ENCODE assay signal across 22 cellular contexts in the genomic region with DNA sequence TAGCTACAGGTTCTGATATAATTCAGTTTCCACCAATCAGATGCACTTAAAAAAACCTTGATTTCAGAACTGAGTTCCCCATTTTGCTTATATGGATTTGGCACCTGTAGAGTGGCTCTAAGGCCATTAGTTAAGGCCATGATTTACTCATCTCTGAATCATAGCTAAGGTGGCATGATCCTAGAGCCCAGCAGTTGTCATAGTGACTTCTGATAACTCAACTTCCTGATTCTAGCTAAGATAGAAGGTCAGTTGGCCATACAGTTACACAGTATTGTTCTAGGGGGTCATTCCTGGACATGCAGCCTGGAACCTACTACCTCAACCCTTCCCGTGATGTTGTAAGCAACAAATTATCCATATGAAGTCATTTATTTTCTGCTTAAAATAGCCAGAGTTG. TPM values are rescaled to one million over a fixed set of nuclear protein-coding genes. Genes with fewer than 3 reads are reported as not detected.
DNase-seq lines count a peak whose midpoint lies in the region; ATAC-seq, FAIRE-seq and TF ChIP-seq lines count a peak whose summit lies in the region.
"Had no signal": no experiment of that assay in that cellular context is flagged by ENCODE, and none has a peak within 500 bp of the region (broad histone marks: within the 10 kb centered on the region; RNA-seq: fewer than 3 reads in every experiment).

No MANE protein-coding gene starts in this region.

- no peaks in the 10 kb centered on the region for H4K20me1 ChIP-seq in IMR-90 (ENCODE audit: insufficient read depth, low read length)

- no peak overlapping the region for H3K4me2 ChIP-seq in IMR-90 (ENCODE audit: low read depth, low read length)

- H4K91ac ChIP-seq in IMR-90 (ENCODE audit: insufficient read depth, low read depth, low read length): no peak overlapping the region

- intact Hi-C loops in IMR-90 (cut with micrococcal nuclease): loop anchor here (1.0 kb wide), 1 partner anchor 35 kb away; no protein-coding TSS in a partner anchor

- H3K27ac ChIP-seq in IMR-90 (ENCODE audit: insufficient read depth, low read length) (no peak overlapping the region), RWPE2 (ENCODE audit: poor library complexity, severe bottlenecking) (no peak overlapping the region)
- H3K27ac ChIP-seq: Peyer's patch had no signal

- in situ Hi-C loops in IMR-90 (cut with MboI; ENCODE audit: low sequenced_read_pairs): no loop called here

- DNase-seq in A172 (ENCODE audit: low spot score) (peak; percentile 22), IMR-90 (no peak), RWPE2 (ENCODE audit: low spot score) (no peak), kidney tubule cell (ENCODE audit: low spot score) (peak; percentile 72), Ammon's horn (ENCODE audit: low spot score) (no peak), GM19239 (ENCODE audit: insufficient read length, low spot score) (no peak)
- DNase-seq: CD4-positive, alpha-beta T cell; DMS153; GOT3; Karpas-422; MG63; NCI-H1436 treated with DMSO at 0.1 percent for 48 hours; NCI-H2081; NCI-H2171 treated with DMSO at 0.1 percent for 48 hours; NCI-H446; Peyer's patch; SHP77 treated with DMSO at 0.1 percent for 48 hours; T-helper 1 cell had no signal

- no peak overlapping the region for H2AK5ac ChIP-seq in IMR-90 (ENCODE audit: low read depth, low read length)

- TF ChIP-seq CTCF in IMR-90 (conservative IDR thresholded peaks at IDR 0.05; ENCODE audit: low read depth, low read length): no peak
- TF ChIP-seq CTCF in RWPE2 (IDR thresholded peaks at IDR 0.05; ENCODE audit: poor library complexity, severe bottlenecking): no peak

- H2BK20ac ChIP-seq in IMR-90 (ENCODE audit: low read depth, low read length): no peak overlapping the region

- H2BK5ac ChIP-seq in IMR-90 (ENCODE audit: low read depth, low read length, poor library complexity, severe bottlenecking): no peak overlapping the region

- H3K4me1 ChIP-seq in IMR-90 (ENCODE audit: control insufficient read depth, insufficient read depth, low read length): peaks cover 3% of the 10 kb centered on the region; the same call in 1 of the 2 replicates
- H3K4me1 ChIP-seq in RWPE2 (ENCODE audit: insufficient read depth, poor library complexity, severe bottlenecking): no peaks in the 10 kb centered on the region

- no peak overlapping the region for H4K5ac ChIP-seq in IMR-90 (ENCODE audit: low read depth, low read length)

- H3K4me3 ChIP-seq in IMR-90 (ENCODE audit: insufficient read depth, low read depth, low read length) (no peak overlapping the region), RWPE2 (ENCODE audit: severe bottlenecking) (no peak overlapping the region)
- H3K4me3 ChIP-seq: MG63, Peyer's patch had no signal

- H3K27me3 ChIP-seq in IMR-90 (ENCODE audit: control insufficient read depth, insufficient read depth, low read length): no peaks in the 10 kb centered on the region
- H3K27me3 ChIP-seq in RWPE2 (ENCODE audit: insufficient read depth, poor library complexity, severe bottlenecking): no peaks in the 10 kb centered on the region
- H3K27me3 ChIP-seq: MG63, Peyer's patch had no signal

- no peak overlapping the region for H4K8ac ChIP-seq in IMR-90 (ENCODE audit: low read depth in 2 of 2, low read length in 2 of 2)

- no peak overlapping the region for H2BK120ac ChIP-seq in IMR-90 (ENCODE audit: low read depth, low read length)

- no CpG with 5 or more reads among the region's 1 CpG for WGBS in IMR-90 (ENCODE audit: extremely low coverage in 2 of 2, insufficient read length in 1 of 2), 2 experiments

- no peak overlapping the region for H3K4ac ChIP-seq in IMR-90 (ENCODE audit: low read depth, low read length)

- FAIRE-seq in GM19239 (lab: Jason Lieb, UNC): no peak
- FAIRE-seq: A204.1, GM12891 had no signal

- dilution Hi-C loops in IMR-90 (cut with HindIII; ENCODE audit: low sequenced_read_pairs, unreplicated experiment): no loop called here

- H3K36me3 ChIP-seq in IMR-90 (ENCODE audit: control insufficient read depth, insufficient read depth, low read length) (peaks cover 3% of the 10 kb centered on the region; the same call in 1 of the 2 replicates), RWPE2 (ENCODE audit: low read depth) (peaks cover 31% of the 10 kb centered on the region)
- H3K36me3 ChIP-seq: MG63 had no signal

- TF ChIP-seq RAD21 in IMR-90 (IDR thresholded peaks at IDR 0.05; ENCODE audit: low read length): no peak

- CTCF ChIA-PET in IMR-90 (lab: Yijun Ruan, JAX): no interaction called here

- no peak overlapping the region for H2BK15ac ChIP-seq in IMR-90 (ENCODE audit: low read depth, low read length)

- peak overlapping the region; percentile 40; the same call in 1 of the 2 replicates for H3K23ac ChIP-seq in IMR-90 (ENCODE audit: low read depth, low read length)

- no peak overlapping the region for H3K56ac ChIP-seq in IMR-90 (ENCODE audit: extremely low read depth, insufficient read depth, low read length)

- no TSS peak for BruUV-seq in IMR-90 (replicated peaks; lab: Mats Ljungman, UMichigan)

- H2AK9ac ChIP-seq in IMR-90 (replicated peaks; ENCODE audit: low read depth, low read length, poor library complexity): no peak overlapping the region

- H3K9me3 ChIP-seq in IMR-90 (ENCODE audit: control insufficient read depth, insufficient read depth, low read length) (no peaks in the 10 kb centered on the region), RWPE2 (ENCODE audit: severe bottlenecking) (no peaks in the 10 kb centered on the region)
- H3K9me3 ChIP-seq: MG63, Peyer's patch had no signal

- ATAC-seq in IMR-90 (ENCODE audit: low read depth): no peak
- ATAC-seq in RWPE2 (ENCODE audit: low read depth): peak; percentile 56; the same call in 2 of the 3 replicates
- ATAC-seq in HG03108 (IDR thresholded peaks at IDR 0.05; ENCODE audit: unreplicated experiment): no peak
- no peak for ATAC-seq in HG02840 (IDR thresholded peaks at IDR 0.05; ENCODE audit: low FRiP score, unreplicated experiment)

- 0 out of 2 replicates have a peak, but pooled peaks cover 2% of the 10 kb centered on the region for H3K9me1 ChIP-seq in IMR-90 (ENCODE audit: insufficient read depth, low read length)

- POLR2A ChIA-PET in IMR-90 (lab: Charles Lee; ENCODE audit: unreplicated experiment): no interaction called here

- no peak overlapping the region for H3K14ac ChIP-seq in IMR-90 (replicated peaks; ENCODE audit: low read depth, low read length)

- no peak for TF ChIP-seq POLR2A in IMR-90 (IDR thresholded peaks at IDR 0.05; ENCODE audit: low read depth, low read length)

- H2AFZ ChIP-seq in IMR-90 (replicated peaks; ENCODE audit: low read length, poor library complexity): no peak overlapping the region

- H3K9ac ChIP-seq in IMR-90 (ENCODE audit: low read depth, low read length): no peak overlapping the region

- no peak overlapping the region for H3K18ac ChIP-seq in IMR-90 (ENCODE audit: low read depth, low read length)

- no peaks in the 10 kb centered on the region for H3K79me1 ChIP-seq in IMR-90 (ENCODE audit: low read depth in 1 of 2, low read length in 2 of 2)

TF ChIP-seq in IMR-90, 13 proteins besides CTCF, POLR2A, EP300 and RAD21:
- no peak for TF ChIP-seq RCOR1 (IDR thresholded peaks at IDR 0.05; ENCODE audit: insufficient replicate concordance, low read length)
- TF ChIP-seq NFE2L2 (IDR thresholded peaks at IDR 0.05; ENCODE audit: low read depth, low read length): no peak
- TF ChIP-seq SMC3 (IDR thresholded peaks at IDR 0.05; ENCODE audit: low read depth, low read length): no peak
- no peak for TF ChIP-seq RFX5 (IDR thresholded peaks at IDR 0.05; ENCODE audit: low read depth, low read length)
- TF ChIP-seq MAFK (IDR thresholded peaks at IDR 0.05; ENCODE audit: low read depth, low read length): no peak
- TF ChIP-seq, protein P1, sequence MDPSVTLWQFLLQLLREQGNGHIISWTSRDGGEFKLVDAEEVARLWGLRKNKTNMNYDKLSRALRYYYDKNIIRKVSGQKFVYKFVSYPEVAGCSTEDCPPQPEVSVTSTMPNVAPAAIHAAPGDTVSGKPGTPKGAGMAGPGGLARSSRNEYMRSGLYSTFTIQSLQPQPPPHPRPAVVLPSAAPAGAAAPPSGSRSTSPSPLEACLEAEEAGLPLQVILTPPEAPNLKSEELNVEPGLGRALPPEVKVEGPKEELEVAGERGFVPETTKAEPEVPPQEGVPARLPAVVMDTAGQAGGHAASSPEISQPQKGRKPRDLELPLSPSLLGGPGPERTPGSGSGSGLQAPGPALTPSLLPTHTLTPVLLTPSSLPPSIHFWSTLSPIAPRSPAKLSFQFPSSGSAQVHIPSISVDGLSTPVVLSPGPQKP (IDR thresholded peaks at IDR 0.05; ENCODE audit: borderline replicate concordance, low read depth, low read length): no peak
- TF ChIP-seq MXI1 (IDR thresholded peaks at IDR 0.05; ENCODE audit: borderline replicate concordance, low read depth, low read length): no peak
- no peak for TF ChIP-seq CEBPB (IDR thresholded peaks at IDR 0.05; ENCODE audit: low read depth, low read length)
- no peak for TF ChIP-seq MAZ (IDR thresholded peaks at IDR 0.05; ENCODE audit: borderline replicate concordance, low read depth, low read length)
- no peak for TF ChIP-seq FOS (IDR thresholded peaks at IDR 0.05; ENCODE audit: low read depth, low read length)
- TF ChIP-seq, protein P2, sequence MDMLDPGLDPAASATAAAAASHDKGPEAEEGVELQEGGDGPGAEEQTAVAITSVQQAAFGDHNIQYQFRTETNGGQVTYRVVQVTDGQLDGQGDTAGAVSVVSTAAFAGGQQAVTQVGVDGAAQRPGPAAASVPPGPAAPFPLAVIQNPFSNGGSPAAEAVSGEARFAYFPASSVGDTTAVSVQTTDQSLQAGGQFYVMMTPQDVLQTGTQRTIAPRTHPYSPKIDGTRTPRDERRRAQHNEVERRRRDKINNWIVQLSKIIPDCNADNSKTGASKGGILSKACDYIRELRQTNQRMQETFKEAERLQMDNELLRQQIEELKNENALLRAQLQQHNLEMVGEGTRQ (IDR thresholded peaks at IDR 0.05; ENCODE audit: low read depth, low read length): no peak
- no peak for TF ChIP-seq BHLHE40 (IDR thresholded peaks at IDR 0.05; ENCODE audit: low read depth, low read length)
- TF ChIP-seq CHD1 (IDR thresholded peaks at IDR 0.05; ENCODE audit: low read depth, low read length): no peak
TF ChIP-seq in IMR-90: peak in this region for 0.

RNA-seq across cellular contexts. Expression of a gene that starts 15.9 kb away (rescaled TPM):
- total RNA-seq in A172 (2014; rRNA removed; shearing (Covaris generic)): 57.1 and 57.2 TPM in 2 replicates
- total RNA-seq in IMR-90 (2012; rRNA removed): 45.3 and 67.2 TPM in 2 replicates
- polyA plus RNA-seq in IMR-90 (2012; rRNA removed): 15.3 and 16.6 TPM in 2 replicates
- 3.0 and 4.6 TPM in 2 replicates for polyA plus RNA-seq in IMR-90 (2012; cell fraction: cytosol; rRNA removed)
- polyA plus RNA-seq in IMR-90 (2012; cell fraction: nucleus; rRNA removed; ENCODE audit: low replicate concordance): 3.2 and 32.7 TPM in 2 replicates

RNA-seq across cellular contexts. Expression of a gene that starts 16.2 kb away (rescaled TPM):
- total RNA-seq in A172 (2014; rRNA removed; shearing (Covaris generic)): 11.7 and 20.1 TPM in 2 replicates
- total RNA-seq in IMR-90 (2012; rRNA removed): 16.7 and 19.2 TPM in 2 replicates
- polyA plus RNA-seq in IMR-90 (2012; rRNA removed): 6.7 and 7.1 TPM in 2 replicates
- polyA plus RNA-seq in IMR-90 (2012; cell fraction: cytosol; rRNA removed): 1.9 and 2.1 TPM in 2 replicates
- polyA plus RNA-seq in IMR-90 (2012; cell fraction: nucleus; rRNA removed; ENCODE audit: low replicate concordance): 5.7 and 18.4 TPM in 2 replicates

Comparison
In these comparisons a context has a peak if more than half of its experiments do, and no peak if none do; other contexts are left out.
1. DNase-seq: peak in A172 (single experiment) and kidney tubule cell (single experiment); none in IMR-90 (single experiment), RWPE2 (single experiment), Ammon's horn (single experiment) and GM19239 (single experiment).